Comparison of ENCODE assay signal across 9 cellular contexts in the genomic region with DNA sequence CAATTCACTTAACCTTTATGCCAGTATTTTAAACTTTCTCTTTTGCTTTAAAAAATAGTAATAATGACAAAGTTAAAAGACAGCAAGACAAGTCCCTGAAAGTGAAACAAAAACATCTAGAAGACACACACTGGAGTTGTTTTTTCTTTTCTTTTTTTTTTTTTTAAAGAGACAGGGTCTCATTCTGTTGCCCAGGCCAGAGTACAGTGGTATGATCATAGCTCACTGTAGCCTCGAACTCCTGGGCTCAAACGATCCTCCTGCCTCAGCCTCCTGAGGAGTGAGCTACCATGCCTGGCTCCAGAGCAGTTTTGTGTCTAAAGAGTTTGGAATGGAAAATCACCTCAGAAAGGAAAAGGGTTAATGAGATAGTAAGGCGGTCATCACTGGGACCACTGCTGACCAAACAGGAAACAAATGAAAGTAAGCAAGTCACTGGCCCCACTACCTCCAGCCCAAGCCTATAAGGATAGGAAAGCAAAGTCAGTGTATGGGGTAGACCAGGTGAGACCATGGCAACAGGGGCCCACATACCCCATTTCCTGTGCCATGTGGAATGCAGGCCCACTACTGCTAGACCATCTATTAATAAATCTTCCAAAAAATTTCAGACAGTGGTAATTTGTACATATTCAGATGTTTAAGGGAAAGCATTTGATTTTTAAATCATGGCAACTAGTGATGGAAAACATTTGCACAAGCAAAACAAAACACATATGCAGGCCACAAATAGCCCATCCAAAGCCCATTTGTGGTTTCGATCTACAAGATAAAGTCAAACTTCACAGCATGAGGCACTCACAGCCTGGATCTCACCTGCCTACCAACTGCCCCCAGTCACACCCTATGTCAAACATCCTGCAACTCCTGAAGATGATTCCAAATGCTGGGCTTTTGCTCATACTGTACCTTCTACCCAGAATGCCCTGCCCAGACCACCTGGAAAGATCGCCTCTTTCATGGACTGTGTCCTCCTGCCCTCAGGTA.
A peak's percentile ranks its signal among the peaks of the same experiment; 100 is the strongest.
DNase-seq lines count a peak whose midpoint lies in the region; ATAC-seq and TF ChIP-seq lines count a peak whose summit lies in the region.
"Had no signal": no experiment of that assay in that cellular context is flagged by ENCODE, and none has a peak within 500 bp of the region (broad histone marks: within the 10 kb centered on the region; RNA-seq: fewer than 3 reads in every experiment).

No MANE protein-coding gene starts in this region.

- H3K9me3 ChIP-seq in RWPE2 (ENCODE audit: severe bottlenecking) (peaks cover 5% of the 10 kb centered on the region), prostate gland (no peaks in the 10 kb centered on the region)
- H3K9me3 ChIP-seq: SJSA1 had no signal

- WGBS in prostate gland: 91% methylated on average over 5 of the region's 5 CpGs

- intact Hi-C loops in prostate gland (cut with DNase I): no loop called here

- TF ChIP-seq POLR2A in prostate gland (IDR thresholded peaks at IDR 0.05): no peak

- no peak for DNase-seq in RWPE2 (ENCODE audit: low spot score)
- peak; percentile 16 for DNase-seq in myocyte (ENCODE audit: low read depth)
- no peak for DNase-seq in T1000 (lab: John Stamatoyannopoulos, UW)
- no peak for DNase-seq in NCI-H2029 (lab: John Stamatoyannopoulos, UW)
- DNase-seq in prostate gland (ENCODE audit: low spot score): no peak
- no peak for DNase-seq in stimulated activated CD4-positive, alpha-beta T cell treated with anti-CD3 and anti-CD28 coated beads, Interleukin-1b, Interleukin-23, amount 100 ng/mL, for 48 hours

- TF ChIP-seq CTCF in RWPE2 (IDR thresholded peaks at IDR 0.05; ENCODE audit: poor library complexity, severe bottlenecking) (no peak), prostate gland (IDR thresholded peaks at IDR 0.05) (no peak)

- H3K4me1 ChIP-seq in RWPE2 (ENCODE audit: insufficient read depth, poor library complexity, severe bottlenecking) (peaks cover 15% of the 10 kb centered on the region), prostate gland (replicated peaks) (no peaks in the 10 kb centered on the region)

- ATAC-seq in GM18858 (IDR thresholded peaks at IDR 0.05; ENCODE audit: unreplicated experiment) (peak; percentile 64), HG02610 (IDR thresholded peaks at IDR 0.05; ENCODE audit: unreplicated experiment) (peak; percentile 71), RWPE2 (ENCODE audit: low read depth) (peak; percentile 23; the same call in 1 of the 3 replicates)

- H3K27me3 ChIP-seq in RWPE2 (ENCODE audit: insufficient read depth, poor library complexity, severe bottlenecking) (no peaks in the 10 kb centered on the region), prostate gland (replicated peaks; ENCODE audit: insufficient read depth) (no peaks in the 10 kb centered on the region)
- H3K27me3 ChIP-seq: SJSA1 had no signal

- peak overlapping the region; percentile 14 for H3K27ac ChIP-seq in RWPE2 (ENCODE audit: poor library complexity, severe bottlenecking)
- no peak overlapping the region for H3K27ac ChIP-seq in prostate gland
- H3K27ac ChIP-seq: SJSA1 had no signal

- peaks cover 12% of the 10 kb centered on the region for H3K36me3 ChIP-seq in RWPE2 (ENCODE audit: low read depth)
- no peaks in the 10 kb centered on the region for H3K36me3 ChIP-seq in prostate gland
- H3K36me3 ChIP-seq: SJSA1 had no signal

- no peak overlapping the region for H3K4me3 ChIP-seq in RWPE2 (ENCODE audit: severe bottlenecking)
- H3K4me3 ChIP-seq in prostate gland: no peak overlapping the region
- H3K4me3 ChIP-seq: SJSA1 had no signal
